Comparison of ENCODE assay signal across 6 cellular contexts in the genomic region with DNA sequence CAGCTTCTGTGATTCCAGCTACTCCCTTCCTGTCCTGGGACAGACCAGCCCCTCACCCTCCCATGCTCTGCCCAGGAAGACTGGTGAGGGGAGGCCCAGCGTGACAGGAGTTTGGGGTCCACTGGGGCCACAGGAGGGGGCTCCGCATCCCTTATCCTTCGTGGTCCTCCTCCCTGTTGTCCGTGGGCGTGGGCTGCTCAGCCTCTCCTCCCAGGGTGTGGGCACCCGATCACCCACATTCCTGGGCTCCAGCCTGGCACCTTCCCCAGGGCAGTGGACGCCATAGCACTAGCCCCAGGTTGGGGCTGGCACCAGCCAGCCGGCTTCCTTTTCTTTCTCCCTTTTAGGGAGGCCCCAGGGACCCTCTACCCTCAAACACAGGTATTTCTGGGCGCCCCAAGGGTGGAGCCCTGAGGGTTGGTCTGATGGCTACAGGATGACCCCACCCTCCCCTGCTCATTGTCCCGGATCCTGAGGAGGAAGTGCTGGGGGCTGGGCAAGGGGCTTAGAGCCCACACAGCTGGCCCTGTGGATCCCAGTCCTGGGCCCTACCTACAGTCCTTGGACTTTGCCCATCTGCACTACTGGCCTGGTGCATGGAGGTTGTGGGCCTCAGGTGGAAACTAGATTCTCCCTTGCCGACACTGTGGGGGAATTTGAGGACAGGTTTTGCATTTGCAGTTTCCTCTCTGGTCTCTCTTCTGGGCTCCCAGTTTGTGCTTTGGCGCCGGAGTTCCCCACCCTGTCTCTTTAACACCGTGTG. TPM values are rescaled to one million over a fixed set of nuclear protein-coding genes. Genes with fewer than 3 reads are reported as not detected.
DNase-seq lines count a peak whose midpoint lies in the region; ATAC-seq and TF ChIP-seq lines count a peak whose summit lies in the region.

No MANE protein-coding gene starts in this region.

- in situ Hi-C loops in GM23248 (cut with MboI) (no loop called here), astrocyte of the cerebellum (cut with HindIII; ENCODE audit: low sequenced_read_pairs) (no loop called here)

- H3K9ac ChIP-seq in GM23248 = peak overlapping the region; percentile 80

- H3K79me2 ChIP-seq in GM23248 (ENCODE audit: insufficient read depth) = peaks cover 52% of the 10 kb centered on the region

- peaks cover 18 to 29% (median 26%) of the 10 kb centered on the region in 7 donors for H3K4me1 Mint-ChIP-seq in naive thymus-derived CD4-positive, alpha-beta T cell

- H3K27me3 Mint-ChIP-seq in naive thymus-derived CD4-positive, alpha-beta T cell = no peaks in the 10 kb centered on the region

- H3K27me3 ChIP-seq in GM23248 (replicated peaks; ENCODE audit: insufficient read depth) = no peaks in the 10 kb centered on the region
- no peaks in the 10 kb centered on the region for H3K27me3 ChIP-seq in naive thymus-derived CD4-positive, alpha-beta T cell (ENCODE audit: control insufficient read depth in 2 of 2, insufficient read depth in 2 of 2, low read length in 2 of 2)

- peak overlapping the region; percentile 72 for H2AFZ ChIP-seq in GM23248

- WGBS in GM23248 (ENCODE audit: low coverage in 1 of 2, low lambda C conversion rate in 2 of 2, missing lambda C conversion rate in 2 of 2), 2 experiments = 8% methylated on average over 13 to 14 of the region's 14 CpGs

- H3K4me3 ChIP-seq in GM23248 (peak overlapping the region; percentile 94), astrocyte of the cerebellum (ENCODE audit: low read depth, low read length) (peak overlapping the region; percentile 87)
- peak overlapping the region; percentile 48 for H3K4me3 ChIP-seq in naive thymus-derived CD4-positive, alpha-beta T cell (ENCODE audit: low read length)

- H3K27ac ChIP-seq in GM23248 = no peak overlapping the region
- peak overlapping the region; percentile 83 for H3K27ac ChIP-seq in naive thymus-derived CD4-positive, alpha-beta T cell (ENCODE audit: low read depth, low read length)

- CTCF ChIA-PET in naive thymus-derived CD4-positive, alpha-beta T cell (lab: Charles Lee) = no interaction called here

- no peak for TF ChIP-seq CTCF in astrocyte of the cerebellum (IDR thresholded peaks at IDR 0.05; ENCODE audit: low read depth, low read length, missing control alignments)

- intact Hi-C loops in naive thymus-derived CD4-positive, alpha-beta T cell (cut with micrococcal nuclease) = loop anchor here in 1 of 2 donors (5.0 kb wide), 1 partner anchor 113 kb away; a partner anchor contains a TSS

- DNase-seq in GM23248 = peak; percentile 38
- DNase-seq in astrocyte of the cerebellum (ENCODE audit: low read depth) = no peak
- no peak for DNase-seq in naive thymus-derived CD4-positive, alpha-beta T cell
- DNase-seq in AG20443 (ENCODE audit: low spot score) = no peak

- peaks cover 3% of the 10 kb centered on the region; the same call in 1 of the 2 replicates for H3K36me3 ChIP-seq in GM23248 (ENCODE audit: low read depth)
- peaks cover 0 to 23% (median 5%) of the 10 kb centered on the region in 3 experiments for H3K36me3 ChIP-seq in naive thymus-derived CD4-positive, alpha-beta T cell (ENCODE audit: control insufficient read depth in 2 of 3, insufficient read depth in 3 of 3, low read length in 3 of 3)

- H3K9me2 ChIP-seq in GM23248 (ENCODE audit: insufficient read depth) = no peaks in the 10 kb centered on the region

- H3K36me3 Mint-ChIP-seq in naive thymus-derived CD4-positive, alpha-beta T cell = peaks cover 0 to 19% (median 5%) of the 10 kb centered on the region in 5 donors

- peaks cover 0 to 2% (median 0%) of the 10 kb centered on the region in 11 donors for H3K9me3 Mint-ChIP-seq in naive thymus-derived CD4-positive, alpha-beta T cell

- POLR2A ChIA-PET in naive thymus-derived CD4-positive, alpha-beta T cell (lab: Charles Lee) = interaction anchor here (0.6 to 4.6 kb wide), 7 partner anchors 11 to 113 kb away, joined by 3 to 36 read pairs (median 22); a partner anchor contains a TSS

- no peaks in the 10 kb centered on the region for H4K20me1 ChIP-seq in GM23248 (ENCODE audit: insufficient read depth)

- peak overlapping the region; percentile 44 to 84 (median 71) for H3K27ac Mint-ChIP-seq in naive thymus-derived CD4-positive, alpha-beta T cell

- peak overlapping the region; percentile 49 to 95 (median 79) for H3K4me3 Mint-ChIP-seq in naive thymus-derived CD4-positive, alpha-beta T cell

- H3K4me1 ChIP-seq in GM23248 (ENCODE audit: insufficient read depth) = peaks cover 13% of the 10 kb centered on the region; the same call in 1 of the 2 replicates
- H3K4me1 ChIP-seq in naive thymus-derived CD4-positive, alpha-beta T cell (ENCODE audit: control insufficient read depth in 2 of 2, insufficient read depth in 2 of 2, low read length in 2 of 2) = peaks cover 8 to 11% of the 10 kb centered on the region in 2 donors

- no peak for ATAC-seq in naive thymus-derived CD4-positive, alpha-beta T cell
- ATAC-seq in HG03196 (IDR thresholded peaks at IDR 0.05; ENCODE audit: unreplicated experiment) = no peak
- no peak for ATAC-seq in GM21367 (IDR thresholded peaks at IDR 0.05; ENCODE audit: unreplicated experiment)

- H3K4me2 ChIP-seq in GM23248 (ENCODE audit: unreplicated experiment) = peak overlapping the region; percentile 86

- H3K9me3 ChIP-seq in GM23248 (ENCODE audit: low read depth) = no peaks in the 10 kb centered on the region
- no peaks in the 10 kb centered on the region for H3K9me3 ChIP-seq in naive thymus-derived CD4-positive, alpha-beta T cell (ENCODE audit: control insufficient read depth in 2 of 3, low read length in 3 of 3)

- no peaks in the 10 kb centered on the region for H3F3A ChIP-seq in GM23248 (ENCODE audit: insufficient read depth)

RNA-seq across cellular contexts. Expression of a gene that starts 1.1 kb away (rescaled TPM):
- 72.7 and 85.2 TPM in 2 replicates for total RNA-seq in GM23248 (2014; rRNA removed; shearing (Covaris generic))
- 38.5 and 39.8 TPM in 2 replicates for polyA plus RNA-seq in GM23248 (2016; fragmentation: Nextera tagmentation; extraction: Ambion mirVana)
- 10 to 100 TPM; 11.5 to 46.5 (median 21.0) TPM for total RNA-seq in naive thymus-derived CD4-positive, alpha-beta T cell
- polyA plus RNA-seq in naive thymus-derived CD4-positive, alpha-beta T cell = 1 to 10 TPM; 3.0 to 3.4 TPM

RNA-seq across cellular contexts. Expression of a gene that starts 1.5 kb away (rescaled TPM):
- 0.32 and 1.0 TPM in 2 replicates for total RNA-seq in GM23248 (2014; rRNA removed; shearing (Covaris generic))
- polyA plus RNA-seq in GM23248 (2016; fragmentation: Nextera tagmentation; extraction: Ambion mirVana) = 0.51 and 1.2 TPM in 2 replicates
- total RNA-seq in naive thymus-derived CD4-positive, alpha-beta T cell = under 1 TPM in 4 of 5 experiments, not detected in 1; 0.38 to 0.42 (median 0.41) TPM
- not detected for polyA plus RNA-seq in naive thymus-derived CD4-positive, alpha-beta T cell

RNA-seq across cellular contexts. Expression of a gene that starts 11.4 kb away (rescaled TPM):
- 4.8 and 10.1 TPM in 2 replicates for total RNA-seq in GM23248 (2014; rRNA removed; shearing (Covaris generic))
- 26.5 and 28.8 TPM in 2 replicates for polyA plus RNA-seq in GM23248 (2016; fragmentation: Nextera tagmentation; extraction: Ambion mirVana)
- total RNA-seq in naive thymus-derived CD4-positive, alpha-beta T cell = 10 to 100 TPM; 55.2 to 90.0 (median 64.1) TPM
- polyA plus RNA-seq in naive thymus-derived CD4-positive, alpha-beta T cell = 10 to 100 TPM in 1 of 2 donors, 1 to 10 TPM in 1; 9.7 to 20.5 TPM

RNA-seq across cellular contexts. Expression of a gene that starts 31.2 kb away (rescaled TPM):
- 39.1 and 43.1 TPM in 2 replicates for total RNA-seq in GM23248 (2014; rRNA removed; shearing (Covaris generic))
- 97.7 and 107 TPM in 2 replicates for polyA plus RNA-seq in GM23248 (2016; fragmentation: Nextera tagmentation; extraction: Ambion mirVana)
- 10 to 100 TPM; 41.6 to 59.6 (median 42.6) TPM for total RNA-seq in naive thymus-derived CD4-positive, alpha-beta T cell
- 100 to 1,000 TPM in 1 of 2 donors, 10 to 100 TPM in 1; 96.9 to 119 TPM for polyA plus RNA-seq in naive thymus-derived CD4-positive, alpha-beta T cell

RNA-seq across cellular contexts. Expression of a gene that starts 36.4 kb away (rescaled TPM):
- 0.22 TPM in 1 of 2 replicates, not detected in the other for total RNA-seq in GM23248 (2014; rRNA removed; shearing (Covaris generic))
- polyA plus RNA-seq in GM23248 (2016; fragmentation: Nextera tagmentation; extraction: Ambion mirVana) = not detected in 2 replicates
- under 1 TPM in 4 of 5 experiments, not detected in 1; 0.16 to 0.44 (median 0.28) TPM for total RNA-seq in naive thymus-derived CD4-positive, alpha-beta T cell
- under 1 TPM in 1 of 2 donors, not detected in 1; 0.14 TPM for polyA plus RNA-seq in naive thymus-derived CD4-positive, alpha-beta T cell
